Comparison of ENCODE assay signal across 38 cellular contexts in genomic region chr9:96784021-96784420, GRCh38.
"Had no signal": no experiment of that assay in that cellular context is flagged by ENCODE, and none has a peak within 500 bp of the region (broad histone marks: within the 10 kb centered on the region; RNA-seq: fewer than 3 reads in every experiment).

No MANE protein-coding gene starts in this region.

- H3K4me1 ChIP-seq: ascending aorta, body of pancreas, breast epithelium had no signal

- H3K27ac Mint-ChIP-seq: activated naive CD4-positive, alpha-beta T cell treated with anti-CD3 and anti-CD28 coated beads for 36 hours; activated naive CD4-positive, alpha-beta T cell treated with anti-CD3 and anti-CD28 coated beads, Interleukin-2, amount 10 ng/mL, durations not matched to agents 7 days and 5 days; activated naive CD4-positive, alpha-beta T cell treated with anti-CD3 and anti-CD28 coated beads, Interleukin-2, amount 50 U/mL, for 24 hours; activated naive CD4-positive, alpha-beta T cell treated with anti-CD3 and anti-CD28 coated beads, Interleukin-2, amount 50 U/mL, for 72 hours; activated naive CD8-positive, alpha-beta T cell; activated naive CD8-positive, alpha-beta T cell treated with anti-CD3 and anti-CD28 coated beads for 36 hours; activated naive CD8-positive, alpha-beta T cell treated with anti-CD3 and anti-CD28 coated beads, Interleukin-2, amount 10 ng/mL, durations not matched to agents 7 days and 5 days; activated naive CD8-positive, alpha-beta T cell treated with anti-CD3 and anti-CD28 coated beads, Interleukin-2, amount 50 U/mL, for 24 hours; activated T-cell treated with anti-CD3 and anti-CD28 coated beads, Interleukin-2, amount 50 U/mL, for 24 hours; activated T-helper 1 cell treated with anti-CD3 and anti-CD28 coated beads, Interleukin-12 subunit alpha, Interleukin-12 subunit beta, Interleukin-2, Interleukin-4 antibody, amounts not matched to agents 30 ng/mL and 10 ng/mL and 1 ng/mL, durations not matched to agents 14 hours and 24 hours and 36 hours; activated T-helper 17 cell treated with anti-CD3 and anti-CD28 coated beads, Interleukin-2, amount 50 U/mL, for 72 hours; activated T-helper 2 cell treated with anti-CD3 and anti-CD28 coated beads, Interferon-gamma antibody, Interleukin-2, Interleukin-4, amounts not matched to agents 10 μg/mL and 5 μg/mL and 100 μg/mL, durations not matched to agents 14 hours and 24 hours and 36 hours; brain had no signal

- H3K36me3 ChIP-seq: adrenal gland, ascending aorta, brain microvascular endothelial cell, breast epithelium, cardiac muscle cell had no signal

- FAIRE-seq: astrocyte, bronchial epithelial cell, colon had no signal

- H3K27me3 Mint-ChIP-seq: activated naive CD4-positive, alpha-beta T cell treated with anti-CD3 and anti-CD28 coated beads, Interleukin-2, amount 10 ng/mL, durations not matched to agents 7 days and 5 days; activated naive CD4-positive, alpha-beta T cell treated with anti-CD3 and anti-CD28 coated beads, Interleukin-2, amount 50 U/mL, for 24 hours; activated naive CD8-positive, alpha-beta T cell; activated naive CD8-positive, alpha-beta T cell treated with anti-CD3 and anti-CD28 coated beads for 36 hours; activated naive CD8-positive, alpha-beta T cell treated with anti-CD3 and anti-CD28 coated beads, Interleukin-2, amount 10 ng/mL, durations not matched to agents 7 days and 5 days; activated naive CD8-positive, alpha-beta T cell treated with anti-CD3 and anti-CD28 coated beads, Interleukin-2, amount 50 U/mL, for 24 hours; activated T-cell treated with anti-CD3 and anti-CD28 coated beads, Interleukin-2, amount 50 U/mL, for 24 hours; activated T-helper 17 cell treated with anti-CD3 and anti-CD28 coated beads, Interleukin-2, amount 50 U/mL, for 72 hours; brain; central memory CD8-positive, alpha-beta T cell had no signal

- H3K4me3 ChIP-seq: adrenal gland, ascending aorta, body of pancreas, breast epithelium, cardiac muscle cell had no signal

- H3K4me3 Mint-ChIP-seq: activated naive CD4-positive, alpha-beta T cell treated with anti-CD3 and anti-CD28 coated beads for 36 hours; activated naive CD4-positive, alpha-beta T cell treated with anti-CD3 and anti-CD28 coated beads, Interleukin-2, amount 10 ng/mL, durations not matched to agents 7 days and 5 days; activated naive CD4-positive, alpha-beta T cell treated with anti-CD3 and anti-CD28 coated beads, Interleukin-2, amount 50 U/mL, for 24 hours; activated naive CD8-positive, alpha-beta T cell; activated naive CD8-positive, alpha-beta T cell treated with anti-CD3 and anti-CD28 coated beads for 36 hours; activated naive CD8-positive, alpha-beta T cell treated with anti-CD3 and anti-CD28 coated beads, Interleukin-2, amount 10 ng/mL, durations not matched to agents 7 days and 5 days; activated naive CD8-positive, alpha-beta T cell treated with anti-CD3 and anti-CD28 coated beads, Interleukin-2, amount 50 U/mL, for 24 hours; activated T-cell treated with anti-CD3 and anti-CD28 coated beads, Interleukin-2, amount 50 U/mL, for 24 hours; activated T-cell treated with anti-CD3 and anti-CD28 coated beads, Interleukin-2, amount 50 U/mL, for 4 hours; activated T-helper 1 cell treated with anti-CD3 and anti-CD28 coated beads, Interleukin-12 subunit alpha, Interleukin-12 subunit beta, Interleukin-2, Interleukin-4 antibody, amounts not matched to agents 30 ng/mL and 10 ng/mL and 1 ng/mL, durations not matched to agents 14 hours and 24 hours and 36 hours; activated T-helper 17 cell treated with anti-CD3 and anti-CD28 coated beads, Interleukin-2, amount 50 U/mL, for 72 hours; brain; central memory CD8-positive, alpha-beta T cell had no signal

- DNase-seq: activated effector memory CD4-positive, alpha-beta T cell treated with anti-CD3 and anti-CD28 coated beads, Interleukin-2, amount 50 U/mL, for 16 hours; activated effector memory CD4-positive, alpha-beta T cell treated with Interleukin-2 at 50 U/mL for 16 hours; activated gamma-delta T cell; activated gamma-delta T cell treated with Interleukin-2 at 50 U/mL for 16 hours; activated naive CD4-positive, alpha-beta T cell; activated naive CD4-positive, alpha-beta T cell treated with anti-CD3 and anti-CD28 coated beads for 36 hours; activated naive CD4-positive, alpha-beta T cell treated with anti-CD3 and anti-CD28 coated beads, Interleukin-2, amount 10 ng/mL, durations not matched to agents 7 days and 5 days; activated naive CD4-positive, alpha-beta T cell treated with anti-CD3 and anti-CD28 coated beads, Interleukin-2, amount 50 U/mL, for 16 hours; activated naive CD4-positive, alpha-beta T cell treated with Interleukin-2 at 50 U/mL for 16 hours; activated naive CD8-positive, alpha-beta T cell treated with anti-CD3 and anti-CD28 coated beads for 36 hours; activated naive CD8-positive, alpha-beta T cell treated with anti-CD3 and anti-CD28 coated beads, Interleukin-2, amount 10 ng/mL, durations not matched to agents 7 days and 5 days; activated naive CD8-positive, alpha-beta T cell treated with anti-CD3 and anti-CD28 coated beads, Interleukin-2, amount 50 U/mL, for 24 hours; activated T-cell treated with anti-CD3 and anti-CD28 coated beads, Interleukin-2, amount 50 U/mL, for 24 hours; activated T-cell treated with anti-CD3 and anti-CD28 coated beads, Interleukin-2, amount 50 U/mL, for 4 hours; activated T-cell treated with anti-CD3 and anti-CD28 coated beads, Interleukin-2, amount 50 U/mL, for 48 hours; adrenal gland; amniotic stem cell; amygdala; anterior cingulate cortex; body of pancreas; brain microvascular endothelial cell; caudate nucleus; central memory CD4-positive, alpha-beta T cell; cerebellar nuclear complex had no signal

- H3K27me3 ChIP-seq: adrenal gland, ascending aorta, body of pancreas, brain microvascular endothelial cell, breast epithelium, cardiac muscle cell had no signal

- ATAC-seq: activated naive CD4-positive, alpha-beta T cell treated with anti-CD3 and anti-CD28 coated beads, Interleukin-2, amount 50 U/mL, for 72 hours; activated naive CD8-positive, alpha-beta T cell treated with anti-CD3 and anti-CD28 coated beads, Interleukin-2, amount 50 U/mL, for 24 hours; activated T-cell treated with anti-CD3 and anti-CD28 coated beads, Interleukin-2, amount 50 U/mL, for 4 hours; activated T-helper 17 cell treated with anti-CD3 and anti-CD28 coated beads, Interleukin-2, amount 50 U/mL, for 72 hours; body of pancreas had no signal

- H3K9me3 ChIP-seq: adrenal gland, body of pancreas had no signal

- H3K27ac ChIP-seq: adrenal gland, ascending aorta, body of pancreas, brain microvascular endothelial cell, breast epithelium, cardiac muscle cell had no signal
